In genomic region chr9:482736-483135, GRCh38 we compare ENCODE assay signal across 5 cellular contexts.
"Had no signal": no experiment of that assay in that cellular context is flagged by ENCODE, and none has a peak within 500 bp of the region (broad histone marks: within the 10 kb centered on the region; RNA-seq: fewer than 3 reads in every experiment).

No MANE protein-coding gene starts in this region.

- H3K36me3 Mint-ChIP-seq: IgD-negative memory B cell had no signal

- H3K27ac Mint-ChIP-seq: GM23338, H9, IgD-negative memory B cell had no signal

- H3K27ac ChIP-seq: HL-60 had no signal

- H3K4me3 Mint-ChIP-seq: GM23338, H9, IgD-negative memory B cell had no signal

- DNase-seq: H9, HCEC 1CT had no signal

- H3K4me3 ChIP-seq: GM23338 had no signal

- H3K27me3 Mint-ChIP-seq: IgD-negative memory B cell had no signal

- H3K4me1 Mint-ChIP-seq: IgD-negative memory B cell had no signal
